In genomic region chr16:14013571-14014283, GRCh38 we compare ENCODE assay signal across 8 cellular contexts. TPM values are rescaled to one million over a fixed set of nuclear protein-coding genes. Genes with fewer than 3 reads are reported as not detected.
DNase-seq lines count a peak whose midpoint lies in the region; ATAC-seq and TF ChIP-seq lines count a peak whose summit lies in the region.

No MANE protein-coding gene starts in this region.

- H3K27ac ChIP-seq in right cardiac atrium (ENCODE audit: low read length) (peak overlapping the region; percentile 72), tibial artery (peak overlapping the region; percentile 76 to 79)

- H3K27me3 ChIP-seq in MG63 (no peaks in the 10 kb centered on the region), right cardiac atrium (ENCODE audit: control insufficient read depth, insufficient read depth) (no peaks in the 10 kb centered on the region), tibial artery (no peaks in the 10 kb centered on the region)

- DNase-seq in MG63 = peak; percentile 59
- DNase-seq in right cardiac atrium = peak in 1 of 3 donors; percentile 13
- peak; percentile 60 to 75 for DNase-seq in tibial artery
- DNase-seq in inferior parietal cortex (ENCODE audit: extremely low spot score) = no peak
- no peak for DNase-seq in nucleus accumbens (lab: John Stamatoyannopoulos, UW)
- no peak for DNase-seq in occipital lobe (lab: John Stamatoyannopoulos, UW)

- H3K9me3 ChIP-seq in MG63 = no peaks in the 10 kb centered on the region
- no peaks in the 10 kb centered on the region for H3K9me3 ChIP-seq in right cardiac atrium (ENCODE audit: control insufficient read depth, low read length)
- H3K9me3 ChIP-seq in tibial artery = no peaks in the 10 kb centered on the region

- no peak for TF ChIP-seq CTCF in WI38 (IDR thresholded peaks at IDR 0.05; ENCODE audit: low read depth, low read length)
- no peak for TF ChIP-seq CTCF in tibial artery (IDR thresholded peaks at IDR 0.05)

- H3K4me1 ChIP-seq in right cardiac atrium (ENCODE audit: control insufficient read depth, insufficient read depth, low read length) (peaks cover 8% of the 10 kb centered on the region), tibial artery (peaks cover 0 to 69% (median 60%) of the 10 kb centered on the region in 4 donors)

- H3K36me3 ChIP-seq in MG63 (no peaks in the 10 kb centered on the region), tibial artery (no peaks in the 10 kb centered on the region)

- 43% methylated on average over 13 of the region's 13 CpGs for WGBS in right cardiac atrium

- ATAC-seq in right cardiac atrium (peak; percentile 60 to 61), GM18909 (IDR thresholded peaks at IDR 0.05; ENCODE audit: poor library complexity, unreplicated experiment) (no peak)

- H3K4me3 ChIP-seq in MG63 (no peak overlapping the region), WI38 (ENCODE audit: low read depth, low read length) (0 out of 2 replicates have a peak overlapping the region, but pooled peaks have one; percentile 9), right cardiac atrium (ENCODE audit: low read length) (no peak overlapping the region), tibial artery (peak overlapping the region in 1 of 2 donors; percentile 18)

- intact Hi-C loops in right cardiac atrium (cut with DNase I) (loop anchor here in 1 of 4 donors (10.0 kb wide), 1 partner anchor 181 kb away; no protein-coding TSS in a partner anchor), tibial artery (cut with DNase I; ENCODE audit: low total_unique reads) (no loop called here)

RNA-seq across cellular contexts. Expression of gene MRTFB, which starts 57.4 kb away (rescaled TPM):
- 1.3 TPM in 2 replicates for total RNA-seq in MG63 (2014; rRNA removed; shearing (Covaris generic); ENCODE audit: low replicate concordance)
- total RNA-seq in right cardiac atrium = 10 to 100 TPM; 41.3 to 61.8 (median 49.1) TPM
- polyA plus RNA-seq in right cardiac atrium = 12.9 TPM
- 36.3 TPM for total RNA-seq in occipital lobe

Comparison
In these comparisons a context has a peak if more than half of its experiments do, and no peak if none do; other contexts are left out.
1. DNase-seq: peak in MG63 (single experiment) and tibial artery (2 of 2); none in inferior parietal cortex (single experiment), nucleus accumbens (0 of 56) and occipital lobe (single experiment).
2. RNA of gene MRTFB, which starts 57.4 kb away (total RNA-seq): 41.3 to 61.8 TPM in right cardiac atrium and 36.3 TPM in occipital lobe (single experiment); 1.3 TPM in MG63; every median in the first group is over 10 times any median in the second.